ENCODE assay signal across 1 cellular context in genomic region chr14:90739318-90740077, GRCh38.
TF ChIP-seq lines count a peak whose summit lies in the region.

No MANE protein-coding gene starts in this region.

TF ChIP-seq in SK-N-SH treated with all-trans-retinoic acid at 6 μM for 48 hours, 23 proteins besides CTCF, POLR2A, EP300 and RAD21 (continued from another document):
- TF ChIP-seq CREB5 (CRISPR knock-in tag; IDR thresholded peaks at IDR 0.05; ENCODE audit: low read depth): peak; percentile 89
